Comparison of ENCODE assay signal across 26 cellular contexts in the genomic region with DNA sequence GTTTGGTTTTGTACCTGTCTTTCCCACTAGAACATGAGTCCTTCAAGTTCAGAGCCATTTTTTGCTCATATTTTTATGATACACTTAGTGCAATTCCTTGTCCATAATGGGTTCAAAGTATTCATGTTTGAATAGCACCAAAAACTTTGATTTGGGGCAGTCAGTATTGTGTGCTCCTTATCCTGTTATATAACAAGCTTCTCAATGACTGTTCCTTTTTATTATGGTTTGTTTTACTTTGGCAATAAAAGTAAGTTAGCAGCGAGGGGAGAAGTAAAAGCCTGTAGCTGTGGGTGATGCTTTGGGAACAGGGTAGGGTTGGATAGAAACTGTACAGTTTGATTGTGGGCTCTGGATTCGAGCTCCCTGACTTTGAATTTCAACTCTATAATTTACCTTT.
"Had no signal": no experiment of that assay in that cellular context is flagged by ENCODE, and none has a peak within 500 bp of the region (broad histone marks: within the 10 kb centered on the region; RNA-seq: fewer than 3 reads in every experiment).

No MANE protein-coding gene starts in this region.

- ATAC-seq: effector memory CD8-positive, alpha-beta T cell; esophagus mucosa; foreskin keratinocyte; gastrocnemius medialis; gastroesophageal sphincter; heart left ventricle; heart right ventricle had no signal

- FAIRE-seq: endometrium, endothelial cell of umbilical vein, frontal cortex had no signal

- H3K4me3 ChIP-seq: colonic mucosa, coronary artery, dorsolateral prefrontal cortex, esophagus muscularis mucosa, esophagus squamous epithelium, gastrocnemius medialis, gastroesophageal sphincter, heart left ventricle, heart right ventricle had no signal

- H3K4me1 ChIP-seq: colonic mucosa, esophagus muscularis mucosa, esophagus squamous epithelium, foreskin keratinocyte, gastrocnemius medialis, gastroesophageal sphincter, heart left ventricle, heart right ventricle had no signal

- H3K36me3 ChIP-seq: colonic mucosa, esophagus muscularis mucosa, esophagus squamous epithelium, gastrocnemius medialis, gastroesophageal sphincter, heart left ventricle, heart right ventricle had no signal

- DNase-seq: colonic mucosa; cortex of kidney; dermis blood vessel endothelial cell; dorsolateral prefrontal cortex; effector CD4-positive, alpha-beta T cell; effector CD8-positive, alpha-beta T cell; effector memory CD4-positive, alpha-beta T cell; effector memory CD8-positive, alpha-beta T cell; endodermal cell; erythroblast; esophagus squamous epithelium; foreskin fibroblast; foreskin keratinocyte; foreskin melanocyte; gastrocnemius medialis; glutamatergic neuron; head of caudate nucleus; heart left ventricle; heart right ventricle had no signal

- H3K9me3 ChIP-seq: colonic mucosa, esophagus muscularis mucosa, esophagus squamous epithelium, gastrocnemius medialis, gastroesophageal sphincter, heart left ventricle, heart right ventricle had no signal
